Comparison of ENCODE assay signal across 10 cellular contexts in genomic region chr7:141158562-141158961, GRCh38.
DNase-seq lines count a peak whose midpoint lies in the region; ATAC-seq and TF ChIP-seq lines count a peak whose summit lies in the region.
"Had no signal": no experiment of that assay in that cellular context is flagged by ENCODE, and none has a peak within 500 bp of the region (broad histone marks: within the 10 kb centered on the region; RNA-seq: fewer than 3 reads in every experiment).

No MANE protein-coding gene starts in this region.

- DNase-seq in EL (peak; percentile 98), left lung (peak in 1 of 2 donors; percentile 61), NCI-H187 (lab: John Stamatoyannopoulos, UW) (no peak)
- DNase-seq in stimulated activated CD4-positive, alpha-beta T cell treated with anti-CD3 and anti-CD28 coated beads, Interleukin-12 subunit alpha, Interleukin-12 subunit beta, amount 100 ng/mL, for 4 hours: no peak
- DNase-seq in stimulated activated CD4-positive, alpha-beta T cell treated with anti-CD3 and anti-CD28 coated beads, Interleukin-4, amount 100 ng/mL, for 1 hour: no peak
- DNase-seq: activated CD4-positive, alpha-beta T cell treated with anti-CD3 and anti-CD28 coated beads for 4 hours had no signal

- no peak overlapping the region for H3K4me3 ChIP-seq in left lung
- H3K4me3 ChIP-seq: tibial artery had no signal

- no peaks in the 10 kb centered on the region for H3K27me3 ChIP-seq in left lung
- H3K27me3 ChIP-seq: tibial artery had no signal

- no peaks in the 10 kb centered on the region for H3K36me3 ChIP-seq in left lung
- H3K36me3 ChIP-seq: tibial artery had no signal

- no peaks in the 10 kb centered on the region for H3K4me1 ChIP-seq in left lung
- H3K4me1 ChIP-seq: tibial artery had no signal

- ATAC-seq in HG02798 (IDR thresholded peaks at IDR 0.05; ENCODE audit: poor library complexity, unreplicated experiment) (peak; percentile 78), left lung (peak; percentile 75), GM19328 (IDR thresholded peaks at IDR 0.05; ENCODE audit: unreplicated experiment) (no peak)

- H3K9me3 ChIP-seq in left lung: no peaks in the 10 kb centered on the region
- H3K9me3 ChIP-seq: tibial artery had no signal

- intact Hi-C loops in left lung (cut with DNase I): no loop called here

- no peak for TF ChIP-seq CTCF in VCaP (conservative IDR thresholded peaks at IDR 0.05)
- no peak for TF ChIP-seq CTCF in left lung (IDR thresholded peaks at IDR 0.05)

- H3K27ac ChIP-seq in VCaP (peak overlapping the region; percentile 42), left lung (no peak overlapping the region)
- H3K27ac ChIP-seq: tibial artery had no signal
